In genomic region chr3:129482721-129483120, GRCh38 we compare ENCODE assay signal across 14 cellular contexts. TPM values are rescaled to one million over a fixed set of nuclear protein-coding genes. Genes with fewer than 3 reads are reported as not detected.
DNase-seq lines count a peak whose midpoint lies in the region; FAIRE-seq and TF ChIP-seq lines count a peak whose summit lies in the region.
"Had no signal": no experiment of that assay in that cellular context is flagged by ENCODE, and none has a peak within 500 bp of the region (broad histone marks: within the 10 kb centered on the region; RNA-seq: fewer than 3 reads in every experiment).

No MANE protein-coding gene starts in this region.

- H3K4me3 ChIP-seq in HFF-Myc (replicated peaks; ENCODE audit: low read depth, low read length) = no peak overlapping the region
- no peak overlapping the region for H3K4me3 ChIP-seq in vagina
- no peak overlapping the region for H3K4me3 ChIP-seq in PC-9
- H3K4me3 ChIP-seq: gastroesophageal sphincter, stomach had no signal

- no peak for TF ChIP-seq POLR2A in vagina (IDR thresholded peaks at IDR 0.05)

- POLR2A ChIA-PET in PC-9 (lab: Charles Lee; ENCODE audit: unreplicated experiment) = no interaction called here

- H3F3A ChIP-seq in PC-9 (ENCODE audit: insufficient read depth, low read depth) = peaks cover 30% of the 10 kb centered on the region

- H4K20me1 ChIP-seq in PC-9 (ENCODE audit: insufficient read depth) = no peaks in the 10 kb centered on the region

- no peak for FAIRE-seq in D721Med (lab: Jason Lieb, UNC)

- H3K4me1 ChIP-seq in vagina (peaks cover 30% of the 10 kb centered on the region), PC-9 (replicated peaks; ENCODE audit: insufficient read depth) (peaks cover 34% of the 10 kb centered on the region)

- H3K27ac ChIP-seq in vagina = no peak overlapping the region
- H3K27ac ChIP-seq in PC-9 = no peak overlapping the region

- H3K9me3 ChIP-seq in vagina (no peaks in the 10 kb centered on the region), PC-9 (ENCODE audit: insufficient read depth, low read depth) (no peaks in the 10 kb centered on the region)
- H3K9me3 ChIP-seq: gastroesophageal sphincter, stomach had no signal

- CTCF ChIA-PET in PC-9 (lab: Charles Lee) = interaction anchor here (0.7 kb wide), 1 partner anchor 144 kb away, joined by 3 read pairs; no protein-coding TSS in a partner anchor

- H3K27ac Mint-ChIP-seq in brain (peak overlapping the region; percentile 12 to 82 (median 53)), nephron (peak overlapping the region in 2 of 3 experiments; percentile 73 to 96)

- H3K27me3 Mint-ChIP-seq in brain (no peaks in the 10 kb centered on the region), nephron (ENCODE audit: low read depth) (no peaks in the 10 kb centered on the region)
- H3K27me3 Mint-ChIP-seq: activated CD4-positive, alpha-beta memory T cell treated with anti-CD3 and anti-CD28 coated beads for 36 hours had no signal

- H3K36me3 Mint-ChIP-seq in brain (peaks cover 36% of the 10 kb centered on the region), nephron (ENCODE audit: low read depth) (peaks cover 39% of the 10 kb centered on the region)

- no TSS peak for BruUV-seq in PC-9 (replicated peaks; lab: Mats Ljungman, UMichigan)

- H3K4me2 ChIP-seq in PC-9 = no peak overlapping the region

- no peak overlapping the region for H2AFZ ChIP-seq in PC-9

- H3K27me3 ChIP-seq in vagina = no peaks in the 10 kb centered on the region
- H3K27me3 ChIP-seq in PC-9 (ENCODE audit: insufficient read depth, low read depth) = no peaks in the 10 kb centered on the region
- H3K27me3 ChIP-seq: gastroesophageal sphincter, stomach had no signal

- TF ChIP-seq CTCF in D721Med (IDR thresholded peaks at IDR 0.05; ENCODE audit: insufficient read depth, missing control alignments) = peak; percentile 10
- TF ChIP-seq CTCF in HFF-Myc (IDR thresholded peaks at IDR 0.05; ENCODE audit: low read depth, low read length, missing control alignments) = peak; percentile 44
- TF ChIP-seq CTCF in brain (conservative IDR thresholded peaks at IDR 0.05) = no peak
- no peak for TF ChIP-seq CTCF in nephron (IDR thresholded peaks at IDR 0.05; ENCODE audit: unreplicated experiment in 3 of 3)
- TF ChIP-seq CTCF in vagina (IDR thresholded peaks at IDR 0.05) = no peak
- TF ChIP-seq CTCF in PC-9 (conservative IDR thresholded peaks at IDR 0.05) = no peak

- H3K4me1 Mint-ChIP-seq in brain (peaks cover 34% of the 10 kb centered on the region), nephron (peaks cover 74% of the 10 kb centered on the region)

- DNase-seq in D721Med (ENCODE audit: insufficient read length, low spot score) (no peak), HFF-Myc (ENCODE audit: extremely low read depth, low read depth) (no peak), vagina (ENCODE audit: extremely low spot score in 2 of 2) (no peak), PC-9 (no peak), middle frontal gyrus (ENCODE audit: extremely low spot score, low spot score) (no peak)
- DNase-seq in activated CD4-positive, alpha-beta T cell treated with anti-CD3 and anti-CD28 coated beads for 48 hours = no peak
- DNase-seq: activated CD4-positive, alpha-beta memory T cell treated with anti-CD3 and anti-CD28 coated beads for 36 hours; aorta; MV-4-11; stomach had no signal

- H3K4me3 Mint-ChIP-seq in brain = no peak overlapping the region
- H3K4me3 Mint-ChIP-seq in nephron = peak overlapping the region in 2 of 3 experiments; percentile 11 to 47
- H3K4me3 Mint-ChIP-seq: activated CD4-positive, alpha-beta memory T cell treated with anti-CD3 and anti-CD28 coated beads for 36 hours had no signal

- intact Hi-C loops in vagina (cut with DNase I) (loop anchor here (10.0 kb wide), 1 partner anchor 342 kb away; no protein-coding TSS in a partner anchor), PC-9 (cut with micrococcal nuclease; ENCODE audit: unreplicated experiment) (no loop called here)

- H3K9me2 ChIP-seq in PC-9 (ENCODE audit: insufficient read depth) = no peaks in the 10 kb centered on the region

- H3K79me2 ChIP-seq in PC-9 (ENCODE audit: low read depth) = no peaks in the 10 kb centered on the region

- no peaks in the 10 kb centered on the region for H3K9me3 Mint-ChIP-seq in brain
- no peaks in the 10 kb centered on the region for H3K9me3 Mint-ChIP-seq in nephron
- H3K9me3 Mint-ChIP-seq: activated CD4-positive, alpha-beta memory T cell treated with anti-CD3 and anti-CD28 coated beads for 36 hours had no signal

- H3K36me3 ChIP-seq in vagina (peaks cover 0 to 25% of the 10 kb centered on the region in 2 donors), PC-9 (ENCODE audit: low read depth) (no peaks in the 10 kb centered on the region; the same call in 1 of the 2 replicates)

RNA-seq across cellular contexts. Expression of gene IFT122, which starts 42.7 kb away (rescaled TPM):
- 39.4 TPM for polyA plus RNA-seq in brain (ENCODE audit: insufficient read depth, low read depth, low replicate concordance)
- total RNA-seq in vagina (33.4 TPM), PC-9 (2021) (44.8 and 55.6 TPM in 2 replicates)

RNA-seq across cellular contexts. Expression of gene MBD4, which starts 43.0 kb away (rescaled TPM):
- 15.6 TPM for polyA plus RNA-seq in brain (ENCODE audit: insufficient read depth, low read depth, low replicate concordance)
- total RNA-seq in vagina = 32.4 TPM
- total RNA-seq in PC-9 (2021) = 48.6 and 49.4 TPM in 2 replicates

RNA-seq across cellular contexts. Expression of gene RHO, which starts 45.7 kb away (rescaled TPM):
- polyA plus RNA-seq in brain (ENCODE audit: insufficient read depth, low read depth, low replicate concordance) = not detected
- not detected for total RNA-seq in vagina
- total RNA-seq in PC-9 (2021) = not detected in 2 replicates
- total RNA-seq: activated CD4-positive, alpha-beta memory T cell treated with anti-CD3 and anti-CD28 coated beads for 36 hours; gastroesophageal sphincter; mesenteric fat pad; stomach had no signal
- polyA plus RNA-seq: aorta, stomach had no signal

RNA-seq across cellular contexts. Expression of gene EFCAB12, which starts 54.3 kb away (rescaled TPM):
- polyA plus RNA-seq in brain (ENCODE audit: insufficient read depth, low read depth, low replicate concordance) = 1.4 TPM
- not detected for total RNA-seq in vagina
- total RNA-seq in PC-9 (2021) = 2.0 and 2.2 TPM in 2 replicates

Comparison
In these comparisons a context has a peak if more than half of its experiments do, and no peak if none do; other contexts are left out.
1. CTCF ChIP-seq: peak in D721Med (single experiment) and HFF-Myc (single experiment); none in brain (0 of 2), nephron (0 of 3), vagina (0 of 3) and PC-9 (single experiment).
2. H3K4me3 Mint-ChIP-seq: peak in nephron (2 of 3); none in brain (0 of 5).